Comparison of ENCODE assay signal across 1 cellular context in the genomic region with DNA sequence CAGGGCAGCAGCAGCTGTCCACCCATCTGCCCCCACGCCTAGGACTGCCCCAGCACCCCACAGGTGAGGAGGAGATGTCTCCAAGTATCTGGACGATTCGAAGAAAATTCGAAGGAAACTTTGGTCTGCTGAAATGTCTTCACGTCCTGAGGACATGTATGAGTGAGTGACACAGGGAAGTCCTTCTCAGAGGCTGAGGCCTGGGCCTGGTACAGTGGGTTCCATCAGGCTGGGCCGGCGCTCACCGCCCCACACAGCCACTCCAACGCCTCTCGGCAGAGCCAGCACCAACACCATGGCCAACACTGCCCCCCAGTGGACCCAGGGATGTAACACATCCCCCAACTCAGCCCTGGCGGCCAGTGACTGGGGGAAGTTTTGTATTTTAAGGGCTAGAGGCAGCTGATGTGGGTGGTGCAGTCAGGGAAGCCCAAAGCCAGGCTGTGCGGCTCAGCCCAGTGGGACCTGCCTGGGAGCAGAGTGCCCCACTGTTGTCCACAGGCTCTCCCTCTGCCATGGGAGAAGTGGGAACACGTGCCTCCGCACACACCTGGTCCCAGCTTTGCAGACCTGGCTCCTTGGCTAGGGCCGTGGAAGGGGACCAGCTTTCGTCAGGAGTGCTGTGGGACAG.
A peak's percentile ranks its signal among the peaks of the same experiment; 100 is the strongest.
TF ChIP-seq lines count a peak whose summit lies in the region.

No MANE protein-coding gene starts in this region.

TF ChIP-seq in H1, 55 proteins besides CTCF, POLR2A, EP300 and RAD21:
- TF ChIP-seq SIN3A (conservative IDR thresholded peaks at IDR 0.05 in 1 of 2, IDR thresholded peaks at IDR 0.05 in 1 of 2; ENCODE audit: low read depth in 1 of 2, low read length in 2 of 2) = peak in 1 of 2 experiments; percentile 71; a peak in 1 of 4 replicates
- 0 out of 2 replicates have a peak, but pooled peaks have one; percentile 50 for TF ChIP-seq CHD2 (IDR thresholded peaks at IDR 0.05; ENCODE audit: low read length)
- 0 out of 2 replicates have a peak, but pooled peaks have one; percentile 17 for TF ChIP-seq YY1 (IDR thresholded peaks at IDR 0.05; ENCODE audit: low read depth, low read length)
- 0 out of 2 replicates have a peak, but pooled peaks have one; percentile 31 for TF ChIP-seq JUND (IDR thresholded peaks at IDR 0.05; ENCODE audit: low read length)
- no peak for TF ChIP-seq RBBP5 (IDR thresholded peaks at IDR 0.05; ENCODE audit: borderline replicate concordance, low read depth, low read length)
- no peak for TF ChIP-seq SIX5 (IDR thresholded peaks at IDR 0.05; ENCODE audit: low read depth, low read length)
- TF ChIP-seq GABPA (IDR thresholded peaks at IDR 0.05; ENCODE audit: borderline replicate concordance, insufficient read depth, low read length) = peak; percentile 83
- TF ChIP-seq GTF2F1 (IDR thresholded peaks at IDR 0.05; ENCODE audit: borderline replicate concordance, low read depth, low read length) = peak; percentile 30; the same call in 1 of the 2 replicates
TF ChIP-seq in H1: peak in this region for 6.
